ENCODE assay signal across 8 cellular contexts in the genomic region with DNA sequence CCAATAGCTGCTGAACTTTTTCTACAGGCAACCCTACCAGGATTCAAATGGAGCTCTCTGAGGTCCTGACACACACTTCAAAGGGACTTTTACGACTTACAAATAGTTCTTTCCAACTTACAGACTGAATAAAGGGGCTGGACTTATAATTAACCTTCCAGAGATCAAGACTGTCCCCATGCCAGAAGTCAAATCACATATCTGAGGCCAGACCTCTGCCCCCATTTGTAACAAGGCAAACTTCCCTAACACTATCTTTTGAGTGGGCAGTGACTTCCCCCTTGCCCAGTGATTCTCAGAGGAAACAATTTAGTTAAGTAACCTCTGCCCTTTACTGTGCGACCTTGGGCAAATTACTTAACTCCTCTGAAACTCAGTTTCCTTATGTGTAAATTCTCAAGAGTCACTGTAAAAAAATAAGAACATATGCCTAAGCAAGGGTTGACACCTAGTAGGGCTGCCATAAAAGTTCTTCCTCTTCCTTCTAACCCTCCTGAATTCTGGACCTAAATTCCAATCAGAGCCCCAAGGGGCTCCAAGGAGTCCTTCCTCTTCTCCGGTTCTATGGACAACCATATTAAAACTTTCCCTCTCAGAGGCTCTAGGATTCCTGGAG. TPM values are rescaled to one million over a fixed set of nuclear protein-coding genes. Genes with fewer than 3 reads are reported as not detected.
DNase-seq lines count a peak whose midpoint lies in the region; ATAC-seq and TF ChIP-seq lines count a peak whose summit lies in the region.

No MANE protein-coding gene starts in this region.

- no peak for ATAC-seq in HG03354 (IDR thresholded peaks at IDR 0.05; ENCODE audit: poor library complexity, severe bottlenecking, unreplicated experiment)

- WGBS in urinary bladder, result 5% methylated on average over 3 of the region's 3 CpGs

- DNase-seq in GF-D8 (lab: John Stamatoyannopoulos, UW) (peak; percentile 34), NCI-H69 (lab: John Stamatoyannopoulos, UW) (peak; percentile 20), brain microvascular endothelial cell (peak; percentile 12), medulla oblongata (ENCODE audit: extremely low spot score) (peak; percentile 68), HuH-7.5 (ENCODE audit: low spot score) (no peak), NCI-H1930 (lab: John Stamatoyannopoulos, UW) (no peak)

- in situ Hi-C loops in brain microvascular endothelial cell (cut with HindIII; ENCODE audit: low pct_ligation_motif_present, low sequenced_read_pairs), result no loop called here

- no peak for TF ChIP-seq CTCF in brain microvascular endothelial cell (IDR thresholded peaks at IDR 0.05; ENCODE audit: low read depth, low read length, missing control alignments)

- H3K27me3 ChIP-seq in brain microvascular endothelial cell (replicated peaks), result no peaks in the 10 kb centered on the region

- H3K4me3 ChIP-seq in brain microvascular endothelial cell (ENCODE audit: low read depth, low read length) (peak overlapping the region; percentile 98), urinary bladder (ENCODE audit: low read depth, low read length) (peak overlapping the region; percentile 90)

- no peaks in the 10 kb centered on the region for H3K4me1 ChIP-seq in urinary bladder (ENCODE audit: insufficient read depth)

- H3K36me3 ChIP-seq in brain microvascular endothelial cell (replicated peaks) (no peaks in the 10 kb centered on the region), urinary bladder (ENCODE audit: insufficient read depth) (no peaks in the 10 kb centered on the region)

- H3K27ac ChIP-seq in brain microvascular endothelial cell (peak overlapping the region; percentile 7), urinary bladder (ENCODE audit: low read depth) (peak overlapping the region; percentile 99)

RNA-seq across cellular contexts. Expression of a gene that starts 1.3 kb away (rescaled TPM):
- total RNA-seq in urinary bladder, result 40.7 TPM
- 83.6 TPM for polyA plus RNA-seq in urinary bladder

Comparison
In these comparisons a context has a peak if more than half of its experiments do, and no peak if none do; other contexts are left out.
1. DNase-seq: peak in GF-D8 (single experiment), NCI-H69 (single experiment), brain microvascular endothelial cell (single experiment) and medulla oblongata (single experiment); none in HuH-7.5 (single experiment) and NCI-H1930 (0 of 2).